ENCODE assay signal across 34 cellular contexts in genomic region chr4:164410401-164410800, GRCh38.
"Had no signal": no experiment of that assay in that cellular context is flagged by ENCODE, and none has a peak within 500 bp of the region (broad histone marks: within the 10 kb centered on the region; RNA-seq: fewer than 3 reads in every experiment).

No MANE protein-coding gene starts in this region.

- H3K36me3 ChIP-seq: MG63 had no signal

- H3K9me3 ChIP-seq: MG63 had no signal

- DNase-seq: Karpas-422, Kasumi-1, MG63, MM.1S, MV-4-11, NCI-H1048, NCI-H1092, NCI-H1092 treated with DMSO at 0.1 percent for 48 hours, NCI-H1105, NCI-H1105 treated with DMSO at 0.1 percent for 48 hours, NCI-H1417, NCI-H1417 treated with DMSO at 0.1 percent for 48 hours, NCI-H1436, NCI-H1436 treated with DMSO at 0.1 percent for 48 hours, NCI-H146, NCI-H1694, NCI-H1694 treated with DMSO at 0.1 percent for 48 hours, NCI-H187, NCI-H187 treated with DMSO at 0.1 percent for 48 hours, NCI-H1930, NCI-H2029, NCI-H2029 treated with DMSO at 0.1 percent for 48 hours, NCI-H2081, NCI-H2081 treated with DMSO at 0.1 percent for 48 hours, NCI-H2107, NCI-H2171, NCI-H2171 treated with DMSO at 0.1 percent for 48 hours, NCI-H2227 treated with DMSO at 0.1 percent for 48 hours, NCI-H226, NCI-H345, NCI-H446, NCI-H446 treated with DMSO at 0.1 percent for 48 hours, NCI-H510A, NCI-H510A treated with DMSO at 0.1 percent for 48 hours had no signal

- H3K4me3 ChIP-seq: MG63 had no signal
